In genomic region chr18:23498062-23498582, GRCh38 we compare ENCODE assay signal across 1 cellular context.
TF ChIP-seq lines count a peak whose summit lies in the region.

No MANE protein-coding gene starts in this region.

TF ChIP-seq in GM23338, 12 proteins besides CTCF, POLR2A, EP300 and RAD21 (continued from another document):
- TF ChIP-seq ZNF462 (CRISPR knock-in tag; IDR thresholded peaks at IDR 0.05) (no peak), REST (IDR thresholded peaks at IDR 0.05; ENCODE audit: unreplicated experiment) (no peak), EZH2phosphoT487 (IDR thresholded peaks at IDR 0.05; ENCODE audit: unreplicated experiment) (no peak), STAT1 (IDR thresholded peaks at IDR 0.05; ENCODE audit: unreplicated experiment) (no peak), ZNF331 (CRISPR knock-in tag; IDR thresholded peaks at IDR 0.05; ENCODE audit: low read depth) (no peak)
TF ChIP-seq in GM23338: peak in this region for 0.
